Comparison of ENCODE assay signal across 26 cellular contexts in genomic region chrY:15440640-15441408, GRCh38.
A peak's percentile ranks its signal among the peaks of the same experiment; 100 is the strongest.
DNase-seq lines count a peak whose midpoint lies in the region; ATAC-seq and TF ChIP-seq lines count a peak whose summit lies in the region.
"Had no signal": no experiment of that assay in that cellular context is flagged by ENCODE, and none has a peak within 500 bp of the region (broad histone marks: within the 10 kb centered on the region; RNA-seq: fewer than 3 reads in every experiment).

No MANE protein-coding gene starts in this region.

- H3K27ac ChIP-seq in GM23338 (ENCODE audit: low read depth) (0 out of 2 replicates have a peak overlapping the region, but pooled peaks have one; percentile 74), heart right ventricle (no peak overlapping the region)
- H3K27ac ChIP-seq: dorsolateral prefrontal cortex, gastroesophageal sphincter, PC-9, prostate gland, stomach, upper lobe of right lung had no signal

- no peaks in the 10 kb centered on the region for H3K79me2 ChIP-seq in GM23338 (replicated peaks; ENCODE audit: insufficient read depth)

- H3K27me3 Mint-ChIP-seq in T-helper 1 cell treated with Interleukin-12 subunit alpha and Interleukin-12 subunit beta and Interleukin-4 antibody, amounts not matched to agents 30 μg/mL and 1 μg/mL, for 36 hours (ENCODE audit: low read depth), result no peaks in the 10 kb centered on the region
- no peaks in the 10 kb centered on the region for H3K27me3 Mint-ChIP-seq in GM23338 (ENCODE audit: insufficient read depth, low read depth, poor library complexity)
- no peaks in the 10 kb centered on the region for H3K27me3 Mint-ChIP-seq in effector memory CD8-positive, alpha-beta T cell
- H3K27me3 Mint-ChIP-seq in type B pancreatic cell, result no peaks in the 10 kb centered on the region
- H3K27me3 Mint-ChIP-seq: activated T-cell treated with anti-CD3 and anti-CD28 coated beads, Interleukin-2, amount 50 U/mL, for 24 hours; B cell had no signal

- H4K20me1 ChIP-seq in GM23338 (replicated peaks; ENCODE audit: insufficient read depth), result no peaks in the 10 kb centered on the region

- TF ChIP-seq CTCF in GM23338 (conservative IDR thresholded peaks at IDR 0.05; ENCODE audit: low read depth in 2 of 2), result no peak
- TF ChIP-seq CTCF in heart right ventricle (IDR thresholded peaks at IDR 0.05), result no peak
- TF ChIP-seq CTCF in type B pancreatic cell (conservative IDR thresholded peaks at IDR 0.05), result no peak

- 0 out of 2 replicates have a peak overlapping the region, but pooled peaks have one; percentile 32 for H2AFZ ChIP-seq in GM23338
- H2AFZ ChIP-seq: PC-9 had no signal

- H3K4me1 ChIP-seq in GM23338 (ENCODE audit: insufficient read depth) (peaks cover 10% of the 10 kb centered on the region; the same call in 1 of the 2 replicates), heart right ventricle (no peaks in the 10 kb centered on the region)
- H3K4me1 ChIP-seq: Caco-2, gastroesophageal sphincter, prostate gland, stomach, upper lobe of right lung had no signal

- no peaks in the 10 kb centered on the region for H3F3A ChIP-seq in GM23338 (replicated peaks; ENCODE audit: low read depth)

- H3K9me3 Mint-ChIP-seq in T-helper 1 cell treated with Interleukin-12 subunit alpha and Interleukin-12 subunit beta and Interleukin-4 antibody, amounts not matched to agents 30 μg/mL and 1 μg/mL, for 36 hours, result peaks cover 11% of the 10 kb centered on the region
- H3K9me3 Mint-ChIP-seq in GM23338 (peaks cover 30% of the 10 kb centered on the region), type B pancreatic cell (no peaks in the 10 kb centered on the region)
- no peaks in the 10 kb centered on the region for H3K9me3 Mint-ChIP-seq in effector memory CD8-positive, alpha-beta T cell
- H3K9me3 Mint-ChIP-seq: activated T-cell treated with anti-CD3 and anti-CD28 coated beads, Interleukin-2, amount 50 U/mL, for 24 hours; nephron had no signal

- peaks cover 13% of the 10 kb centered on the region for H3K4me1 Mint-ChIP-seq in T-helper 1 cell treated with Interleukin-12 subunit alpha and Interleukin-12 subunit beta and Interleukin-4 antibody, amounts not matched to agents 30 μg/mL and 1 μg/mL, for 36 hours (ENCODE audit: low read depth)
- peaks cover 16% of the 10 kb centered on the region for H3K4me1 Mint-ChIP-seq in GM23338
- peaks cover 10 to 14% of the 10 kb centered on the region in 2 donors for H3K4me1 Mint-ChIP-seq in effector memory CD8-positive, alpha-beta T cell (ENCODE audit: low read depth in 2 of 2)
- no peaks in the 10 kb centered on the region for H3K4me1 Mint-ChIP-seq in type B pancreatic cell (ENCODE audit: unreplicated experiment)
- H3K4me1 Mint-ChIP-seq: B cell, nephron had no signal

- no peaks in the 10 kb centered on the region for H3K36me3 Mint-ChIP-seq in T-helper 1 cell treated with Interleukin-12 subunit alpha and Interleukin-12 subunit beta and Interleukin-4 antibody, amounts not matched to agents 30 μg/mL and 1 μg/mL, for 36 hours (ENCODE audit: low read depth)
- H3K36me3 Mint-ChIP-seq in GM23338 (ENCODE audit: low read depth), result peaks cover 27% of the 10 kb centered on the region
- no peaks in the 10 kb centered on the region for H3K36me3 Mint-ChIP-seq in effector memory CD8-positive, alpha-beta T cell (ENCODE audit: insufficient read depth)
- no peaks in the 10 kb centered on the region for H3K36me3 Mint-ChIP-seq in type B pancreatic cell

- WGBS in heart right ventricle, 2 donors, result 43 to 57% methylated on average over 8 of the region's 8 CpGs

- no peak overlapping the region for H3K4me3 ChIP-seq in GM23338
- no peak overlapping the region for H3K4me3 ChIP-seq in heart right ventricle
- H3K4me3 ChIP-seq: dorsolateral prefrontal cortex, gastroesophageal sphincter, PC-9, prostate gland, stomach, upper lobe of right lung had no signal

- H3K36me3 ChIP-seq in GM23338 (ENCODE audit: insufficient read depth), result no peaks in the 10 kb centered on the region
- H3K36me3 ChIP-seq in heart right ventricle, result no peaks in the 10 kb centered on the region
- H3K36me3 ChIP-seq: gastroesophageal sphincter, prostate gland, stomach, upper lobe of right lung had no signal

- ATAC-seq in GM23338, result no peak
- ATAC-seq in effector memory CD8-positive, alpha-beta T cell (replicated peaks), result peak; percentile 33
- no peak for ATAC-seq in heart right ventricle
- ATAC-seq: gastroesophageal sphincter, upper lobe of right lung had no signal

- H3K27ac Mint-ChIP-seq in T-helper 1 cell treated with Interleukin-12 subunit alpha and Interleukin-12 subunit beta and Interleukin-4 antibody, amounts not matched to agents 30 μg/mL and 1 μg/mL, for 36 hours, result peak overlapping the region; percentile 16
- H3K27ac Mint-ChIP-seq in GM23338, result peak overlapping the region; percentile 31; the same call in 1 of the 2 replicates
- peak overlapping the region; percentile 65 to 91 for H3K27ac Mint-ChIP-seq in effector memory CD8-positive, alpha-beta T cell
- no peak overlapping the region for H3K27ac Mint-ChIP-seq in type B pancreatic cell
- H3K27ac Mint-ChIP-seq: activated T-cell treated with anti-CD3 and anti-CD28 coated beads, Interleukin-2, amount 50 U/mL, for 24 hours; B cell; nephron had no signal

- peak overlapping the region; percentile 15 for H3K4me3 Mint-ChIP-seq in T-helper 1 cell treated with Interleukin-12 subunit alpha and Interleukin-12 subunit beta and Interleukin-4 antibody, amounts not matched to agents 30 μg/mL and 1 μg/mL, for 36 hours
- H3K4me3 Mint-ChIP-seq in GM23338 (no peak overlapping the region), type B pancreatic cell (no peak overlapping the region)
- peak overlapping the region; percentile 12 to 53 for H3K4me3 Mint-ChIP-seq in effector memory CD8-positive, alpha-beta T cell
- H3K4me3 Mint-ChIP-seq: activated T-cell treated with anti-CD3 and anti-CD28 coated beads, Interleukin-2, amount 50 U/mL, for 24 hours; B cell; nephron had no signal

- DNase-seq in T-helper 1 cell, result no peak
- DNase-seq in GM23338 (ENCODE audit: low spot score), result no peak
- DNase-seq in SKM-1 treated with dmso at 0.1 percent for 144 hours (lab: John Stamatoyannopoulos, UW; ENCODE audit: unreplicated experiment), result peak; percentile 37
- DNase-seq in effector memory CD8-positive, alpha-beta T cell, result no peak
- no peak for DNase-seq in heart right ventricle
- DNase-seq in dedifferentiated amniotic fluid mesenchymal stem cell (ENCODE audit: extremely low spot score), result no peak
- DNase-seq in type B pancreatic cell (ENCODE audit: extremely low spot score, unreplicated experiment), result no peak
- DNase-seq: 8988T; activated T-cell treated with anti-CD3 and anti-CD28 coated beads, Interleukin-2, amount 50 U/mL, for 24 hours; amygdala; Caco-2; dorsolateral prefrontal cortex; mesendoderm; NCI-H1436; NCI-H2171; NCI-H82; PC-9; stimulated activated CD4-positive, alpha-beta T cell treated with anti-CD3 and anti-CD28 coated beads, Interleukin-2, amount 100 ng/mL, for 24 hours; stomach; T1000; upper lobe of right lung had no signal

- H3K27me3 ChIP-seq in GM23338 (ENCODE audit: insufficient read depth) (no peaks in the 10 kb centered on the region), heart right ventricle (no peaks in the 10 kb centered on the region)
- H3K27me3 ChIP-seq: dorsolateral prefrontal cortex, gastroesophageal sphincter, stomach, upper lobe of right lung had no signal

- H3K9me3 ChIP-seq in heart right ventricle, result peaks cover 0 to 4% (median 0%) of the 10 kb centered on the region in 11 donors
- H3K9me3 ChIP-seq: Caco-2, gastroesophageal sphincter, prostate gland, stomach, upper lobe of right lung had no signal

- intact Hi-C loops in heart right ventricle (cut with DNase I), result no loop called here

- no peak overlapping the region for H3K4me2 ChIP-seq in GM23338
- H3K4me2 ChIP-seq: PC-9 had no signal

- H3K9me2 ChIP-seq in GM23338 (ENCODE audit: insufficient read depth), result peaks cover 8% of the 10 kb centered on the region; the same call in 1 of the 2 replicates

TF ChIP-seq in GM23338, 12 proteins besides CTCF, POLR2A, EP300 and RAD21:
- TF ChIP-seq ETS1 (IDR thresholded peaks at IDR 0.05) (no peak), REST (IDR thresholded peaks at IDR 0.05; ENCODE audit: unreplicated experiment) (no peak), EZH2phosphoT487 (IDR thresholded peaks at IDR 0.05; ENCODE audit: unreplicated experiment) (no peak)
TF ChIP-seq in GM23338: peak in this region for 0.

Comparison
In these comparisons a context has a peak if more than half of its experiments do, and no peak if none do; other contexts are left out.
1. H3K4me3 Mint-ChIP-seq: peak in T-helper 1 cell treated with Interleukin-12 subunit alpha and Interleukin-12 subunit beta and Interleukin-4 antibody, amounts not matched to agents 30 μg/mL and 1 μg/mL, for 36 hours (single experiment) and effector memory CD8-positive, alpha-beta T cell (2 of 2); none in GM23338 (single experiment) and type B pancreatic cell (single experiment).